Comparison of ENCODE assay signal across 2 cellular contexts in the genomic region with DNA sequence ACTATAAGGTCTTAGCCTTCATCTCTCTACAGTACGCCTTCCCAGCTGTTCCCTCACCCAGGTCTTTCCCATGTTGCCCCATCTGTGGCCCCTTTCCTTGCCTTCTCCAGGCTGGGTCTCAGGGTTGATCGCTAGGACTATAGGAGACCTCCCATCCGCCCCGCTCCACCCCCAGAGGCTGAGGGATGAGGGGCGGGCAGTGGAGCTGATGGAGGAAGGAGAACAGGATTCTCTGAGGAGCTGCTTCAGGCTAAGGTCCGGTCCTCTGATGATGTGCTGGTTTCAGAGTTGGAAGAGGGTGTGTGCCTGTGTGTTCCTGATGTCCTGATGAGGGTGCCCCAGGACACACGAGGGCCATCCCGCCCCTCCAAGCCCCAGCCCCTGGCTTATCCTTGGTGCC.
TF ChIP-seq lines count a peak whose summit lies in the region.

No MANE protein-coding gene starts in this region.

TF ChIP-seq in endothelial cell of umbilical vein, 7 proteins besides CTCF, POLR2A, EP300 and RAD21:
- TF ChIP-seq FOS (IDR thresholded peaks at IDR 0.05; ENCODE audit: borderline replicate concordance, insufficient read depth, low read length) = no peak
- no peak for TF ChIP-seq JUN (IDR thresholded peaks at IDR 0.05; ENCODE audit: borderline replicate concordance, insufficient read depth, insufficient read length, low read depth)
- TF ChIP-seq, protein P1, sequence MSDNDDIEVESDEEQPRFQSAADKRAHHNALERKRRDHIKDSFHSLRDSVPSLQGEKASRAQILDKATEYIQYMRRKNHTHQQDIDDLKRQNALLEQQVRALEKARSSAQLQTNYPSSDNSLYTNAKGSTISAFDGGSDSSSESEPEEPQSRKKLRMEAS (IDR thresholded peaks at IDR 0.05; ENCODE audit: insufficient read depth, insufficient read length) = no peak
- TF ChIP-seq POLR2AphosphoS5 (IDR thresholded peaks at IDR 0.05; ENCODE audit: insufficient read depth, low read depth, low read length) = no peak
- no peak for TF ChIP-seq EZH2 (IDR thresholded peaks at IDR 0.05; ENCODE audit: borderline replicate concordance, low read depth, low read length, severe bottlenecking)
- no peak for TF ChIP-seq GATA2 (IDR thresholded peaks at IDR 0.05; ENCODE audit: insufficient read depth, insufficient read length, low read depth, low read length)
- TF ChIP-seq MYC (IDR thresholded peaks at IDR 0.05; ENCODE audit: low read depth, low read length) = no peak

TF ChIP-seq in neural cell, 6 proteins besides CTCF, POLR2A, EP300 and RAD21:
- TF ChIP-seq SMC3 (conservative IDR thresholded peaks at IDR 0.05; ENCODE audit: poor library complexity) (no peak), MXI1 (conservative IDR thresholded peaks at IDR 0.05; ENCODE audit: poor library complexity, severe bottlenecking) (no peak), EZH2 (IDR thresholded peaks at IDR 0.05; ENCODE audit: borderline replicate concordance, insufficient read depth, low read length, poor library complexity, severe bottlenecking) (no peak), POLR2AphosphoS5 (IDR thresholded peaks at IDR 0.05) (no peak)
- TF ChIP-seq, protein P2, sequence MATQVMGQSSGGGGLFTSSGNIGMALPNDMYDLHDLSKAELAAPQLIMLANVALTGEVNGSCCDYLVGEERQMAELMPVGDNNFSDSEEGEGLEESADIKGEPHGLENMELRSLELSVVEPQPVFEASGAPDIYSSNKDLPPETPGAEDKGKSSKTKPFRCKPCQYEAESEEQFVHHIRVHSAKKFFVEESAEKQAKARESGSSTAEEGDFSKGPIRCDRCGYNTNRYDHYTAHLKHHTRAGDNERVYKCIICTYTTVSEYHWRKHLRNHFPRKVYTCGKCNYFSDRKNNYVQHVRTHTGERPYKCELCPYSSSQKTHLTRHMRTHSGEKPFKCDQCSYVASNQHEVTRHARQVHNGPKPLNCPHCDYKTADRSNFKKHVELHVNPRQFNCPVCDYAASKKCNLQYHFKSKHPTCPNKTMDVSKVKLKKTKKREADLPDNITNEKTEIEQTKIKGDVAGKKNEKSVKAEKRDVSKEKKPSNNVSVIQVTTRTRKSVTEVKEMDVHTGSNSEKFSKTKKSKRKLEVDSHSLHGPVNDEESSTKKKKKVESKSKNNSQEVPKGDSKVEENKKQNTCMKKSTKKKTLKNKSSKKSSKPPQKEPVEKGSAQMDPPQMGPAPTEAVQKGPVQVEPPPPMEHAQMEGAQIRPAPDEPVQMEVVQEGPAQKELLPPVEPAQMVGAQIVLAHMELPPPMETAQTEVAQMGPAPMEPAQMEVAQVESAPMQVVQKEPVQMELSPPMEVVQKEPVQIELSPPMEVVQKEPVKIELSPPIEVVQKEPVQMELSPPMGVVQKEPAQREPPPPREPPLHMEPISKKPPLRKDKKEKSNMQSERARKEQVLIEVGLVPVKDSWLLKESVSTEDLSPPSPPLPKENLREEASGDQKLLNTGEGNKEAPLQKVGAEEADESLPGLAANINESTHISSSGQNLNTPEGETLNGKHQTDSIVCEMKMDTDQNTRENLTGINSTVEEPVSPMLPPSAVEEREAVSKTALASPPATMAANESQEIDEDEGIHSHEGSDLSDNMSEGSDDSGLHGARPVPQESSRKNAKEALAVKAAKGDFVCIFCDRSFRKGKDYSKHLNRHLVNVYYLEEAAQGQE (IDR thresholded peaks at IDR 0.05; ENCODE audit: borderline replicate concordance) = no peak
TF ChIP-seq in neural cell: peak in this region for 0.
